In genomic region chr9:89189215-89189614, GRCh38 we compare ENCODE assay signal across 33 cellular contexts. TPM values are rescaled to one million over a fixed set of nuclear protein-coding genes. Genes with fewer than 3 reads are reported as not detected.
A peak's percentile ranks its signal among the peaks of the same experiment; 100 is the strongest.
DNase-seq lines count a peak whose midpoint lies in the region; ATAC-seq, FAIRE-seq and TF ChIP-seq lines count a peak whose summit lies in the region.
"Had no signal": no experiment of that assay in that cellular context is flagged by ENCODE, and none has a peak within 500 bp of the region (broad histone marks: within the 10 kb centered on the region; RNA-seq: fewer than 3 reads in every experiment).

No MANE protein-coding gene starts in this region.

- FAIRE-seq in HepG2 (lab: Jason Lieb, UNC), result no peak
- FAIRE-seq: frontal cortex, GM12878 had no signal

- H3K79me2 ChIP-seq in HepG2 (ENCODE audit: insufficient read depth, low read length), result no peaks in the 10 kb centered on the region

- no peaks in the 10 kb centered on the region for H4K20me1 ChIP-seq in HepG2 (ENCODE audit: insufficient read depth, low read length)

- H3K4me2 ChIP-seq in HepG2 (ENCODE audit: low read depth, low read length), result no peak overlapping the region
- H3K4me2 ChIP-seq: KMS-11 had no signal

- TF ChIP-seq RAD21 in HepG2 (CRISPR knock-in tag; IDR thresholded peaks at IDR 0.05), result no peak

- CTCF ChIA-PET in HepG2 (lab: Yijun Ruan, JAX; ENCODE audit: low intra/inter-chr PET ratio, low total read pairs), result no interaction called here

- TF ChIP-seq EP300 in HepG2 (IDR thresholded peaks at IDR 0.05; ENCODE audit: low read depth in 2 of 2, low read length in 2 of 2) (no peak), HepG2 (CRISPR knock-in tag; IDR thresholded peaks at IDR 0.05; ENCODE audit: borderline replicate concordance) (no peak)

- H3K9me3 ChIP-seq in HepG2 (ENCODE audit: low read length) (no peaks in the 10 kb centered on the region), right lobe of liver (no peaks in the 10 kb centered on the region), T-helper 17 cell (ENCODE audit: control insufficient read depth, low read length, poor library complexity, severe bottlenecking) (no peaks in the 10 kb centered on the region)
- H3K9me3 ChIP-seq: BE2C, Peyer's patch, SJSA1, upper lobe of left lung had no signal

- peaks cover 11% of the 10 kb centered on the region for H3K4me1 ChIP-seq in HepG2 (ENCODE audit: insufficient read depth, low read length)
- no peaks in the 10 kb centered on the region for H3K4me1 ChIP-seq in right lobe of liver
- H3K4me1 ChIP-seq in foreskin keratinocyte, result no peaks in the 10 kb centered on the region
- H3K4me1 ChIP-seq: Peyer's patch, SJSA1, suprapubic skin, upper lobe of left lung had no signal

- H3K9ac ChIP-seq in HepG2 (ENCODE audit: insufficient read depth, low read depth, low read length), result no peak overlapping the region
- H3K9ac ChIP-seq: KMS-11 had no signal

- H3K36me3 Mint-ChIP-seq in T-helper 17 cell (ENCODE audit: low read depth), result no peaks in the 10 kb centered on the region
- H3K36me3 Mint-ChIP-seq: activated CD8-positive, alpha-beta memory T cell treated with anti-CD3 and anti-CD28 coated beads, Interleukin-2, amount 10 ng/mL, durations not matched to agents 7 days and 5 days had no signal

- H3K4me3 ChIP-seq in HepG2 (replicated peaks in 1 of 3; ENCODE audit: insufficient read depth in 1 of 3, low read depth in 2 of 3, low read length in 3 of 3) (no peak overlapping the region), right lobe of liver (no peak overlapping the region)
- H3K4me3 ChIP-seq: GM12878, Peyer's patch, SJSA1, skin epidermis, suprapubic skin, upper lobe of left lung had no signal

- H3K4me1 Mint-ChIP-seq in T-helper 17 cell, result peaks cover 2% of the 10 kb centered on the region
- H3K4me1 Mint-ChIP-seq: activated CD8-positive, alpha-beta memory T cell treated with anti-CD3 and anti-CD28 coated beads, Interleukin-2, amount 10 ng/mL, durations not matched to agents 7 days and 5 days; activated naive CD8-positive, alpha-beta T cell treated with anti-CD3 and anti-CD28 coated beads, Interleukin-2, amount 50 U/mL, for 24 hours; nephron progenitor cell had no signal

- POLR2A ChIA-PET in HepG2 (lab: Yijun Ruan, JAX), result no interaction called here

- WGBS in HepG2 (ENCODE audit: low lambda C conversion rate), result 0% methylated on average over 2 of the region's 2 CpGs
- WGBS in right lobe of liver (ENCODE audit: insufficient coverage, low coverage, low lambda C conversion rate, missing lambda C conversion rate), result 64% methylated on average over 2 of the region's 2 CpGs

- TF ChIP-seq CTCF in HepG2 (CRISPR knock-in tag; IDR thresholded peaks at IDR 0.05), result no peak
- TF ChIP-seq CTCF in right lobe of liver (IDR thresholded peaks at IDR 0.05), result no peak
- TF ChIP-seq CTCF in foreskin keratinocyte (conservative IDR thresholded peaks at IDR 0.05), result peak; percentile 29

- H3K4me3 Mint-ChIP-seq in T-helper 17 cell, result no peak overlapping the region
- H3K4me3 Mint-ChIP-seq: activated CD8-positive, alpha-beta memory T cell treated with anti-CD3 and anti-CD28 coated beads, Interleukin-2, amount 10 ng/mL, durations not matched to agents 7 days and 5 days; activated naive CD8-positive, alpha-beta T cell treated with anti-CD3 and anti-CD28 coated beads, Interleukin-2, amount 50 U/mL, for 24 hours; nephron progenitor cell had no signal

- H3K27ac Mint-ChIP-seq in T-helper 17 cell, result peak overlapping the region; percentile 6
- H3K27ac Mint-ChIP-seq: activated CD8-positive, alpha-beta memory T cell treated with anti-CD3 and anti-CD28 coated beads, Interleukin-2, amount 10 ng/mL, durations not matched to agents 7 days and 5 days; activated naive CD8-positive, alpha-beta T cell treated with anti-CD3 and anti-CD28 coated beads, Interleukin-2, amount 50 U/mL, for 24 hours; nephron progenitor cell had no signal

- ATAC-seq in HepG2 (peak; percentile 41; the same call in 1 of the 3 replicates), right lobe of liver (no peak), T-helper 17 cell (no peak), foreskin keratinocyte (peak; percentile 31), GM21515 (IDR thresholded peaks at IDR 0.05; ENCODE audit: unreplicated experiment) (no peak), HG03025 (IDR thresholded peaks at IDR 0.05; ENCODE audit: low FRiP score, unreplicated experiment) (no peak)
- ATAC-seq: activated CD8-positive, alpha-beta memory T cell treated with anti-CD3 and anti-CD28 coated beads, Interleukin-2, amount 10 ng/mL, durations not matched to agents 7 days and 5 days; activated naive CD8-positive, alpha-beta T cell treated with anti-CD3 and anti-CD28 coated beads, Interleukin-2, amount 50 U/mL, for 24 hours; esophagus mucosa; GM12878; left colon had no signal

- BruUV-seq in HepG2 (replicated peaks; lab: Mats Ljungman, UMichigan), result no TSS peak

- no peak for TF ChIP-seq POLR2A in HepG2 (IDR thresholded peaks at IDR 0.05; ENCODE audit: insufficient read depth in 1 of 2, low read depth in 2 of 2, low read length in 2 of 2)
- TF ChIP-seq POLR2A in right lobe of liver (IDR thresholded peaks at IDR 0.05), result no peak

- H3K27ac ChIP-seq in HepG2 (ENCODE audit: extremely low read length, insufficient read depth, low read length), result no peak overlapping the region
- H3K27ac ChIP-seq in right lobe of liver, result no peak overlapping the region
- no peak overlapping the region for H3K27ac ChIP-seq in foreskin keratinocyte
- H3K27ac ChIP-seq: HL-60, KMS-11, Peyer's patch, SJSA1, skin epidermis, suprapubic skin, upper lobe of left lung had no signal

- no peak overlapping the region for H2AFZ ChIP-seq in HepG2 (ENCODE audit: low read length)

- no peak for DNase-seq in HepG2 (ENCODE audit: low spot score)
- DNase-seq in right lobe of liver, result no peak
- DNase-seq in T-helper 17 cell, result no peak
- DNase-seq in foreskin keratinocyte, result no peak
- DNase-seq in activated effector memory CD4-positive, alpha-beta T cell treated with anti-CD3 and anti-CD28 coated beads, Interleukin-2, amount 50 U/mL, for 16 hours, result no peak
- no peak for DNase-seq in effector CD4-positive, alpha-beta T cell
- DNase-seq: activated CD4-positive, alpha-beta T cell treated with anti-CD3 and anti-CD28 coated beads, Interleukin-2, amount 50 U/mL, for 4 hours; activated CD8-positive, alpha-beta memory T cell treated with anti-CD3 and anti-CD28 coated beads, Interleukin-2, amount 10 ng/mL, durations not matched to agents 7 days and 5 days; activated naive CD8-positive, alpha-beta T cell treated with anti-CD3 and anti-CD28 coated beads, Interleukin-2, amount 50 U/mL, for 24 hours; activated T-cell treated with anti-CD3 and anti-CD28 coated beads, Interleukin-2, amount 50 U/mL, for 48 hours; BE2C; caudate nucleus; cortex of kidney; DMS 273 treated with DMSO at 0.1 percent for 48 hours; left colon; NCI-H146; NCI-H345; NCI-H69; nephron progenitor cell; Peyer's patch; stimulated activated naive CD4-positive, alpha-beta T cell; upper lobe of left lung had no signal

- H3K27me3 Mint-ChIP-seq in T-helper 17 cell, result peaks cover 34% of the 10 kb centered on the region

- H3K27me3 ChIP-seq in HepG2 (ENCODE audit: control insufficient read depth in 1 of 2, insufficient read depth in 2 of 2, low read length in 2 of 2) (no peaks in the 10 kb centered on the region), right lobe of liver (no peaks in the 10 kb centered on the region), foreskin keratinocyte (peaks cover 4% of the 10 kb centered on the region)
- H3K27me3 ChIP-seq: BE2C, Peyer's patch, SJSA1, upper lobe of left lung had no signal

- no peaks in the 10 kb centered on the region for H3K36me3 ChIP-seq in HepG2 (replicated peaks in 1 of 2; ENCODE audit: control insufficient read depth in 1 of 2, insufficient read depth in 2 of 2, low read length in 2 of 2)
- no peaks in the 10 kb centered on the region for H3K36me3 ChIP-seq in right lobe of liver
- H3K36me3 ChIP-seq: BE2C, Peyer's patch, SJSA1, suprapubic skin, upper lobe of left lung had no signal

- in situ Hi-C loops in HepG2 (cut with HindIII; ENCODE audit: extremely low pct_ligation_motif_present, low pct_unique_long_range_greater_than_20kb), result no loop called here

- intact Hi-C loops in HepG2 (cut with micrococcal nuclease; ENCODE audit: unreplicated experiment) (no loop called here), right lobe of liver (cut with DNase I) (no loop called here)

TF ChIP-seq in HepG2, 621 proteins besides CTCF, POLR2A, EP300 and RAD21:
- TF ChIP-seq HMG20A (CRISPR knock-in tag; IDR thresholded peaks at IDR 0.05; ENCODE audit: borderline replicate concordance) (no peak), ZNF629 (CRISPR knock-in tag; conservative IDR thresholded peaks at IDR 0.05) (peak; percentile 23; the same call in 1 of the 2 replicates)
TF ChIP-seq in HepG2: peak in this region for 1.

RNA-seq across cellular contexts. Expression of gene SHC3, which starts 10.6 kb away (rescaled TPM):
- 0.89 and 1.1 TPM in 2 replicates for total RNA-seq in HepG2 (2016; rRNA removed; fragmentation: Illumina TruSeq; extraction: Trizol)
- 0.26 and 0.71 TPM in 2 replicates for total RNA-seq in HepG2 (2016; cell fraction: cytosol; rRNA removed; fragmentation: Illumina TruSeq; extraction: Trizol; ENCODE audit: low read depth)
- 0.97 and 1.2 TPM in 2 replicates for total RNA-seq in HepG2 (2016; cell fraction: insoluble cytoplasmic fraction; rRNA removed; fragmentation: Illumina TruSeq; extraction: Trizol)
- 0.38 and 0.49 TPM in 2 replicates for total RNA-seq in HepG2 (2016; cell fraction: membrane; rRNA removed; fragmentation: Illumina TruSeq; extraction: Trizol)
- 0.69 and 1.0 TPM in 2 replicates for total RNA-seq in HepG2 (2016; cell fraction: nucleus; rRNA removed; fragmentation: Illumina TruSeq; extraction: Trizol)
- 0.09 and 0.12 TPM in 2 replicates for polyA plus RNA-seq in HepG2 (2011; rRNA removed)
- polyA plus RNA-seq in HepG2 (2011; cell fraction: cytosol; rRNA removed), result 0.07 and 0.10 TPM in 2 replicates
- polyA plus RNA-seq in HepG2 (2011; cell fraction: nucleus; rRNA removed), result 0.39 and 0.42 TPM in 2 replicates
- polyA plus RNA-seq in HepG2 (2012), result 0.04 and 0.20 TPM in 2 replicates
- 0.06 and 0.20 TPM in 2 replicates for polyA plus RNA-seq in HepG2 (2016; cell fraction: cytosol; fragmentation: Illumina TruSeq; extraction: Trizol; ENCODE audit: low read depth)
- polyA plus RNA-seq in HepG2 (2016; cell fraction: insoluble cytoplasmic fraction; fragmentation: Illumina TruSeq; extraction: Trizol; ENCODE audit: low read depth), result 0.45 and 0.52 TPM in 2 replicates
- polyA plus RNA-seq in HepG2 (2016; cell fraction: membrane; fragmentation: Illumina TruSeq; extraction: Trizol; ENCODE audit: low read depth), result 0.11 and 0.20 TPM in 2 replicates
- 1.3 and 1.7 TPM in 2 replicates for polyA plus RNA-seq in HepG2 (2016; cell fraction: nucleus; fragmentation: Illumina TruSeq; extraction: Trizol; ENCODE audit: insufficient read depth, low read depth)
- 0.36 and 1.1 TPM in 2 replicates for polyA minus RNA-seq in HepG2 (2011; rRNA and poly(A)+ RNA removed; ENCODE audit: low replicate concordance)
- polyA minus RNA-seq in HepG2 (2011; cell fraction: cytosol; rRNA and poly(A)+ RNA removed), result 0.09 and 0.20 TPM in 2 replicates
- polyA minus RNA-seq in HepG2 (2011; cell fraction: nucleus; rRNA and poly(A)+ RNA removed), result 0.25 and 0.26 TPM in 2 replicates
- under 1 TPM; 0.05 to 0.35 (median 0.17) TPM for total RNA-seq in right lobe of liver
- not detected for total RNA-seq in T-helper 17 cell
- total RNA-seq in foreskin keratinocyte, result under 0.01 and 0.07 TPM in 2 replicates
- 0.01 and 0.07 TPM in 2 replicates for polyA plus RNA-seq in foreskin keratinocyte
- total RNA-seq: activated CD8-positive, alpha-beta memory T cell treated with anti-CD3 and anti-CD28 coated beads, Interleukin-2, amount 10 ng/mL, durations not matched to agents 7 days and 5 days; T-helper 1 cell treated with Interleukin-12 subunit alpha and Interleukin-12 subunit beta and Interleukin-4 antibody, amounts not matched to agents 30 ng/mL and 1 ng/mL, for 36 hours had no signal

Comparison
In these comparisons a context has a peak if more than half of its experiments do, and no peak if none do; other contexts are left out.
1. ATAC-seq: peak in HepG2 (single experiment) and foreskin keratinocyte (single experiment); none in right lobe of liver (0 of 4), T-helper 17 cell (single experiment), GM21515 (single experiment) and HG03025 (single experiment).